ENCODE assay signal across 8 cellular contexts in the genomic region with DNA sequence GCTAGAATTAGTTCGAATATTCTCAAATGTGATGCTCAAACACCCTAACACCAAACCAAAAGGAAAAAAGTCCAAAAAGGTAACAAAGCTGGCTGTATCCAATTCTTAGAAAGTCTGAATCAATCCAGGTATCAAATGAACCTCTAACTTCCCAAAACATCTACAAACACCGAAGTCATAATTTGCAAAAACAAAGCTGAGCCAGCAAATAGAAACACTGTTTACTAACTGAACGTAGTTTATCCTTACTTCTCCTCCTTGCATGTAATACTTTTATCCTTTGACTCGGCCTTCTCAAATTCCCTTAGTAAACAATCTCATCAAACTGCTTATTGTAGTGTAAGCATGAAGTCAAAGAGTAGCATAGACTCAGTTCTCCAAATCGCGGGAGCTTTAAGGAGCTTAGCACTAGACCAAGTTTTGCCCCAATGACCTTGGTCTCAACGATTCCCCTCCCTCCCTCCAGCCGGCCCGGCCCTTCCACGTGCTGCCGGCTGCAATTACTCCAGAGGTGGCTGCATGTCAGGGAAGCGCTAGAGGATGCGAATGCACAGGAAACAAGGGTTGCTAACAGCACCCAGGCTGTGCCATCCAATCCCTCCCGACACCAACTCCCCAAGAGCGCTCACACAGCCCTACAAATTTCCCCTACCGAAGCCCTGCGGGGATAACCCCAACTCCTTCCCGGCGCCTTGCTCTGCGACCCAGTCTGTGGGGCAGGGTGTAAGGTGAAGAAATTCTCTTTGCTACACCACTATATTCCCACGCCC. TPM values are rescaled to one million over a fixed set of nuclear protein-coding genes. Genes with fewer than 3 reads are reported as not detected.
DNase-seq lines count a peak whose midpoint lies in the region; ATAC-seq and TF ChIP-seq lines count a peak whose summit lies in the region.

No MANE protein-coding gene starts in this region.

- TF ChIP-seq EP300 in upper lobe of left lung (IDR thresholded peaks at IDR 0.05): no peak

- peaks cover 13 to 42% (median 39%) of the 10 kb centered on the region in 4 donors for H3K4me1 Mint-ChIP-seq in naive thymus-derived CD8-positive, alpha-beta T cell

- H3K27ac Mint-ChIP-seq in naive thymus-derived CD8-positive, alpha-beta T cell: peak overlapping the region; percentile 90 to 99 (median 95)

- peak overlapping the region; percentile 91 to 96 (median 92) for H3K27ac ChIP-seq in upper lobe of left lung

- no peaks in the 10 kb centered on the region for H3K27me3 Mint-ChIP-seq in naive thymus-derived CD8-positive, alpha-beta T cell

- TF ChIP-seq POLR2A in upper lobe of left lung (IDR thresholded peaks at IDR 0.05): no peak

- H3K9me3 Mint-ChIP-seq in naive thymus-derived CD8-positive, alpha-beta T cell: no peaks in the 10 kb centered on the region

- DNase-seq in Right ventricle myocardium inferior (ENCODE audit: missing footprints) (no peak), cardiac septum (ENCODE audit: low spot score) (no peak), NCI-H1092 (lab: John Stamatoyannopoulos, UW) (peak; percentile 15), upper lobe of left lung (peak; percentile 34 to 69)
- peak; percentile 46 for DNase-seq in activated CD4-positive, alpha-beta T cell treated with anti-CD3 and anti-CD28 coated beads for 48 hours
- peak in 5 of 10 donors; percentile 6 to 18 (median 12) for DNase-seq in naive thymus-derived CD8-positive, alpha-beta T cell

- POLR2A ChIA-PET in naive thymus-derived CD8-positive, alpha-beta T cell (lab: Charles Lee): interaction anchor here (1.1 to 2.9 kb wide), 4 partner anchors 10 to 702 kb away, joined by 4 to 21 read pairs (median 6); a partner anchor contains a TSS

- intact Hi-C loops in Right ventricle myocardium inferior (cut with DNase I): loop anchor here (10.0 kb wide), 1 partner anchor 187 kb away; no protein-coding TSS in a partner anchor
- intact Hi-C loops in cardiac septum (cut with DNase I): loop anchor here (10.0 kb wide), 1 partner anchor 127 kb away; a partner anchor contains a TSS

- peaks cover 0 to 9% (median 0%) of the 10 kb centered on the region in 4 donors for H3K36me3 ChIP-seq in upper lobe of left lung

- TF ChIP-seq CTCF in upper lobe of left lung (IDR thresholded peaks at IDR 0.05): no peak

- peaks cover 0 to 18% (median 2%) of the 10 kb centered on the region in 3 donors for H3K36me3 Mint-ChIP-seq in naive thymus-derived CD8-positive, alpha-beta T cell

- H3K4me3 Mint-ChIP-seq in naive thymus-derived CD8-positive, alpha-beta T cell: peak overlapping the region; percentile 87 to 99 (median 93)

- 3 to 4% methylated on average over 13 to 21 of the region's 21 CpGs for WGBS in upper lobe of left lung, 2 donors

- H3K4me3 ChIP-seq in upper lobe of left lung: peak overlapping the region; percentile 79 to 98 (median 84)

- H3K9me3 ChIP-seq in upper lobe of left lung: no peaks in the 10 kb centered on the region

- ATAC-seq in Right ventricle myocardium inferior (peak; percentile 38), HG02642 (IDR thresholded peaks at IDR 0.05; ENCODE audit: poor library complexity, unreplicated experiment) (peak; percentile 34), esophagus mucosa (peak; percentile 53), upper lobe of left lung (ENCODE audit: low FRiP score in 2 of 2) (peak; percentile 58 to 69)
- peak; percentile 20 to 58 for ATAC-seq in naive thymus-derived CD8-positive, alpha-beta T cell

- peaks cover 13 to 26% (median 18%) of the 10 kb centered on the region in 4 donors for H3K4me1 ChIP-seq in upper lobe of left lung

- H3K27me3 ChIP-seq in upper lobe of left lung: no peaks in the 10 kb centered on the region

RNA-seq across cellular contexts. Expression of a gene that starts 0.7 kb away (rescaled TPM):
- total RNA-seq in Right ventricle myocardium inferior: 30.7 TPM
- 49.5 TPM for total RNA-seq in cardiac septum
- total RNA-seq in esophagus mucosa: 11.8 TPM
- 10 to 100 TPM; 25.5 to 28.8 TPM for total RNA-seq in naive thymus-derived CD8-positive, alpha-beta T cell
- 1 to 10 TPM; 5.4 to 8.1 (median 5.9) TPM for polyA plus RNA-seq in naive thymus-derived CD8-positive, alpha-beta T cell
- total RNA-seq in upper lobe of left lung: 10 to 100 TPM; 15.7 to 33.0 (median 17.4) TPM

Comparison
In these comparisons a context has a peak if more than half of its experiments do, and no peak if none do; other contexts are left out.
1. DNase-seq: peak in NCI-H1092 (single experiment), activated CD4-positive, alpha-beta T cell treated with anti-CD3 and anti-CD28 coated beads for 48 hours (single experiment) and upper lobe of left lung (2 of 2); none in Right ventricle myocardium inferior (single experiment) and cardiac septum (single experiment).
2. Peak in every context shown above with its lines, with median percentiles within 50 percentile points of each other: ATAC-seq.